ENCODE assay signal across 13 cellular contexts in genomic region chr6:16237242-16237641, GRCh38. TPM values are rescaled to one million over a fixed set of nuclear protein-coding genes. Genes with fewer than 3 reads are reported as not detected.
DNase-seq lines count a peak whose midpoint lies in the region; ATAC-seq and TF ChIP-seq lines count a peak whose summit lies in the region.
"Had no signal": no experiment of that assay in that cellular context is flagged by ENCODE, and none has a peak within 500 bp of the region (broad histone marks: within the 10 kb centered on the region; RNA-seq: fewer than 3 reads in every experiment).

No MANE protein-coding gene starts in this region.

- H3K27me3 Mint-ChIP-seq in activated naive CD4-positive, alpha-beta T cell treated with anti-CD3 and anti-CD28 coated beads, Interleukin-2, amount 50 U/mL, for 24 hours: peaks cover 20% of the 10 kb centered on the region
- H3K27me3 Mint-ChIP-seq in activated CD8-positive, alpha-beta T cell treated with anti-CD3 and anti-CD28 coated beads, Interleukin-2, amount 10 ng/mL, durations not matched to agents 7 days and 5 days (ENCODE audit: low read depth): peaks cover 14% of the 10 kb centered on the region
- peaks cover 13 to 25% (median 23%) of the 10 kb centered on the region in 3 donors for H3K27me3 Mint-ChIP-seq in naive B cell

- 87 to 88% methylated on average over 7 of the region's 7 CpGs for WGBS in transverse colon (ENCODE audit: low coverage in 1 of 2), 2 donors

- H3K4me3 Mint-ChIP-seq in activated naive CD4-positive, alpha-beta T cell treated with anti-CD3 and anti-CD28 coated beads, Interleukin-2, amount 50 U/mL, for 24 hours: peak overlapping the region; percentile 73
- H3K4me3 Mint-ChIP-seq in activated CD8-positive, alpha-beta T cell treated with anti-CD3 and anti-CD28 coated beads, Interleukin-2, amount 10 ng/mL, durations not matched to agents 7 days and 5 days: peak overlapping the region; percentile 87
- peak overlapping the region in 7 of 8 donors; percentile 32 to 90 (median 81) for H3K4me3 Mint-ChIP-seq in naive B cell

- intact Hi-C loops in transverse colon (cut with DNase I; ENCODE audit: low total_unique reads): no loop called here

- H3K4me1 ChIP-seq in transverse colon: peaks cover 6 to 36% (median 29%) of the 10 kb centered on the region in 4 donors

- H3K9me3 ChIP-seq in transverse colon: no peaks in the 10 kb centered on the region

- H3K36me3 ChIP-seq in transverse colon: no peaks in the 10 kb centered on the region

- H3K9me3 Mint-ChIP-seq in activated naive CD4-positive, alpha-beta T cell treated with anti-CD3 and anti-CD28 coated beads, Interleukin-2, amount 50 U/mL, for 24 hours: no peaks in the 10 kb centered on the region
- no peaks in the 10 kb centered on the region for H3K9me3 Mint-ChIP-seq in activated CD8-positive, alpha-beta T cell treated with anti-CD3 and anti-CD28 coated beads, Interleukin-2, amount 10 ng/mL, durations not matched to agents 7 days and 5 days (ENCODE audit: insufficient read depth)
- H3K9me3 Mint-ChIP-seq in naive B cell: no peaks in the 10 kb centered on the region
- H3K9me3 Mint-ChIP-seq: endodermal cell had no signal

- TF ChIP-seq CTCF in transverse colon (IDR thresholded peaks at IDR 0.05): no peak

- peak overlapping the region; percentile 39 to 81 (median 77) for H3K27ac ChIP-seq in transverse colon

- H3K36me3 Mint-ChIP-seq in activated naive CD4-positive, alpha-beta T cell treated with anti-CD3 and anti-CD28 coated beads, Interleukin-2, amount 50 U/mL, for 24 hours: no peaks in the 10 kb centered on the region
- H3K36me3 Mint-ChIP-seq in activated CD8-positive, alpha-beta T cell treated with anti-CD3 and anti-CD28 coated beads, Interleukin-2, amount 10 ng/mL, durations not matched to agents 7 days and 5 days (ENCODE audit: low read depth): no peaks in the 10 kb centered on the region
- H3K36me3 Mint-ChIP-seq in naive B cell: no peaks in the 10 kb centered on the region

- peaks cover 27% of the 10 kb centered on the region for H3K4me1 Mint-ChIP-seq in activated naive CD4-positive, alpha-beta T cell treated with anti-CD3 and anti-CD28 coated beads, Interleukin-2, amount 50 U/mL, for 24 hours
- peaks cover 35% of the 10 kb centered on the region for H3K4me1 Mint-ChIP-seq in activated CD8-positive, alpha-beta T cell treated with anti-CD3 and anti-CD28 coated beads, Interleukin-2, amount 10 ng/mL, durations not matched to agents 7 days and 5 days (ENCODE audit: low read depth)
- peaks cover 24 to 43% (median 41%) of the 10 kb centered on the region in 3 donors for H3K4me1 Mint-ChIP-seq in naive B cell

- no peak for TF ChIP-seq POLR2A in transverse colon (IDR thresholded peaks at IDR 0.05)

- no peak for DNase-seq in activated naive CD4-positive, alpha-beta T cell treated with Interleukin-2 at 50 U/mL for 16 hours
- DNase-seq in activated CD8-positive, alpha-beta T cell treated with anti-CD3 and anti-CD28 coated beads, Interleukin-2, amount 10 ng/mL, durations not matched to agents 7 days and 5 days: no peak
- no peak for DNase-seq in naive B cell
- DNase-seq in transverse colon: no peak
- DNase-seq in SIG-M5 (lab: John Stamatoyannopoulos, UW): no peak
- DNase-seq in DMS53 treated with DMSO at 0.1 percent for 48 hours (lab: John Stamatoyannopoulos, UW; ENCODE audit: unreplicated experiment): no peak
- DNase-seq: activated CD4-positive, CD25-positive, alpha-beta regulatory T cell; endodermal cell; midbrain; stimulated activated CD4-positive, alpha-beta T cell treated with anti-CD3 and anti-CD28 coated beads, Interleukin-12 subunit alpha, Interleukin-12 subunit beta, amount 100 ng/mL, for 4 hours had no signal

- no peak for ATAC-seq in activated CD8-positive, alpha-beta T cell treated with anti-CD3 and anti-CD28 coated beads, Interleukin-2, amount 10 ng/mL, durations not matched to agents 7 days and 5 days
- ATAC-seq in naive B cell (ENCODE audit: low read depth in 2 of 2): no peak
- no peak for ATAC-seq in GM18861 (IDR thresholded peaks at IDR 0.05; ENCODE audit: unreplicated experiment)
- ATAC-seq: Panc1 had no signal

- no peak for TF ChIP-seq EP300 in transverse colon (IDR thresholded peaks at IDR 0.05; ENCODE audit: low read depth)

- H3K4me3 ChIP-seq in transverse colon: no peak overlapping the region

- CTCF ChIA-PET in activated CD8-positive, alpha-beta T cell treated with anti-CD3 and anti-CD28 coated beads, Interleukin-2, amount 10 ng/mL, durations not matched to agents 7 days and 5 days (lab: Charles Lee): no interaction called here

- in situ Hi-C loops in transverse colon (cut with MboI; ENCODE audit: low pct_ligation_motif_present in 1 of 4, low pct_unique_long_range_greater_than_20kb in 1 of 4, low sequenced_read_pairs in 3 of 4): no loop called here

- no peaks in the 10 kb centered on the region for H3K27me3 ChIP-seq in transverse colon

- POLR2A ChIA-PET in activated CD8-positive, alpha-beta T cell treated with anti-CD3 and anti-CD28 coated beads, Interleukin-2, amount 10 ng/mL, durations not matched to agents 7 days and 5 days (lab: Charles Lee): interaction anchor here (0.5 to 1.0 kb wide), 2 partner anchors 109 to 727 kb away, joined by 3 read pairs; partner anchors contain the start of gene MYLIP

- H3K27ac Mint-ChIP-seq in activated naive CD4-positive, alpha-beta T cell treated with anti-CD3 and anti-CD28 coated beads, Interleukin-2, amount 50 U/mL, for 24 hours: no peak overlapping the region
- H3K27ac Mint-ChIP-seq in activated CD8-positive, alpha-beta T cell treated with anti-CD3 and anti-CD28 coated beads, Interleukin-2, amount 10 ng/mL, durations not matched to agents 7 days and 5 days: no peak overlapping the region
- peak overlapping the region in 3 of 6 donors; percentile 2 to 68 (median 15) for H3K27ac Mint-ChIP-seq in naive B cell
- H3K27ac Mint-ChIP-seq: endodermal cell had no signal

RNA-seq across cellular contexts. Expression of gene GMPR, which starts 1.1 kb away (rescaled TPM):
- total RNA-seq in activated CD8-positive, alpha-beta T cell treated with anti-CD3 and anti-CD28 coated beads, Interleukin-2, amount 10 ng/mL, durations not matched to agents 7 days and 5 days: 10 to 100 TPM in 1 of 2 experiments, 1 to 10 TPM in 1; 8.9 to 11.0 TPM
- 1 to 10 TPM in 3 of 6 donors, under 1 TPM in 2, not detected in 1; 0.88 to 5.2 (median 1.1) TPM for polyA plus RNA-seq in naive B cell (ENCODE audit: low read depth in 6 of 6)
- 1 to 10 TPM in 3 of 4 donors, not detected in 1; 4.4 to 5.1 (median 4.5) TPM for total RNA-seq in transverse colon
